In the genomic region with DNA sequence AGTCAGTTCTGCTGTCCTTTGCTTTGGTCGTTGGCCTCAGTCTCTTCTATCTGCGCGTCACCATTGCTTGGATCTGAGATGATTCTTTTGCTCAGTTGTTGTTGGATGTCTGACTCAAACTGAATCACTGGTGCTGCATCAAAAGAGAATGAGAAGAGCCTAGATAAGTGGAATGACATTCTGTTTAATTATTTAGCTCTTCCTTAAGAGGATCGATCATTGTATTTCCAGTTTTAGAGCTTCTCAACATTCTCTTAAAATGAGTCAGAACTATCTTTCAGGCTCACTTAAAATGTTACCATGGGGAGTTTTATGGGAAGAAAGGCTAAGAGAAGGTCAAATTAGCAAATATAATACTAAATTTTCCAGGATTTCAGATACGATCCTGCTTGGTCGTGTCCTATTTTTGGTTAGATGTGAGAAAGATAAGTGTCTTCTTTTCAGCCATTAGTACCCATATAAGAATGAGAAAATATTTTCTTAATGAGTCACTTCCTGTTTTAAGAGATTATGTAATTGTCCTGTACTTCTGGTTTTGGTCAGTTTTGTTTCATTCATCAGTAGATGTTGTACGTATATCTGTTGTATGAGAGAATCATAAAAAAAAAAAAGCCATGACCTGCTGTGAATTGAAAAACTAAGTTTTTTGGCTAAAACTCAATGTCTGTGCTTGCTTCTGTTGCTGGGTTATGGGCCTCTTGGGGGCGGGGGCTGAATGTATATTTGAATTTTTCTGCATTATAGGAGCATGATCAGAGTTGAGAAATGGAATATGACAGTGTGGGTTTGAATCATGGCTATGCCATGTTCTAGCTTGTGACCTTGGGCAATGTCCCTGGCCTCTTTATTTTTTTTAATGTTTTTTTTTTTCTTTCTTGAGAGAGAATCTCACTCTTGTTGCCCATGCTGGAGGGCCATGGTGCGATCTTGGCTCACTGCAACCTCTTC, we compare ENCODE assay signal across 8 cellular contexts. TPM values are rescaled to one million over a fixed set of nuclear protein-coding genes. Genes with fewer than 3 reads are reported as not detected.
DNase-seq lines count a peak whose midpoint lies in the region; ATAC-seq lines count a peak whose summit lies in the region.

No MANE protein-coding gene starts in this region.

- H3K4me3 Mint-ChIP-seq in CD8-positive, alpha-beta memory T cell: peak overlapping the region in 4 of 7 donors; percentile 4 to 54 (median 32)
- H3K4me3 Mint-ChIP-seq in activated CD8-positive, alpha-beta T cell treated with anti-CD3 and anti-CD28 coated beads, Interleukin-2, amount 10 ng/mL, durations not matched to agents 7 days and 5 days: no peak overlapping the region

- intact Hi-C loops in right cardiac atrium (cut with DNase I): loop anchor here in 2 of 4 donors (5.0 to 10.0 kb wide), 3 partner anchors 34 to 217 kb away; partner anchors contain the start of genes CFLAR (in 1 of the 2), HYCC2 (in 1 of the 2) and NDUFB3 (in 1 of the 2)

- H3K9me3 ChIP-seq in CD8-positive, alpha-beta memory T cell (ENCODE audit: low read length): no peaks in the 10 kb centered on the region
- no peaks in the 10 kb centered on the region for H3K9me3 ChIP-seq in right cardiac atrium (ENCODE audit: control insufficient read depth, low read length)

- H3K4me1 Mint-ChIP-seq in CD8-positive, alpha-beta memory T cell: peaks cover 38 to 60% (median 53%) of the 10 kb centered on the region in 3 donors
- peaks cover 20% of the 10 kb centered on the region for H3K4me1 Mint-ChIP-seq in activated CD8-positive, alpha-beta T cell treated with anti-CD3 and anti-CD28 coated beads, Interleukin-2, amount 10 ng/mL, durations not matched to agents 7 days and 5 days (ENCODE audit: low read depth)

- no peak overlapping the region for H3K4me3 ChIP-seq in CD8-positive, alpha-beta memory T cell (ENCODE audit: low read length)
- H3K4me3 ChIP-seq in right cardiac atrium (ENCODE audit: low read length): no peak overlapping the region

- 52% methylated on average over 9 of the region's 9 CpGs for WGBS in right cardiac atrium

- no peaks in the 10 kb centered on the region for H3K27me3 Mint-ChIP-seq in CD8-positive, alpha-beta memory T cell
- H3K27me3 Mint-ChIP-seq in activated CD8-positive, alpha-beta T cell treated with anti-CD3 and anti-CD28 coated beads, Interleukin-2, amount 10 ng/mL, durations not matched to agents 7 days and 5 days (ENCODE audit: low read depth): no peaks in the 10 kb centered on the region

- peak overlapping the region; percentile 76 to 96 (median 90) for H3K27ac Mint-ChIP-seq in CD8-positive, alpha-beta memory T cell
- peak overlapping the region; percentile 43 for H3K27ac Mint-ChIP-seq in activated CD8-positive, alpha-beta T cell treated with anti-CD3 and anti-CD28 coated beads, Interleukin-2, amount 10 ng/mL, durations not matched to agents 7 days and 5 days

- H3K36me3 ChIP-seq in CD8-positive, alpha-beta memory T cell (ENCODE audit: insufficient read depth, low read length): peaks cover 26% of the 10 kb centered on the region

- POLR2A ChIA-PET in CD8-positive, alpha-beta memory T cell (lab: Charles Lee): no interaction called here
- POLR2A ChIA-PET in activated CD8-positive, alpha-beta T cell treated with anti-CD3 and anti-CD28 coated beads, Interleukin-2, amount 10 ng/mL, durations not matched to agents 7 days and 5 days (lab: Charles Lee): interaction anchor here (1.2 kb wide), 1 partner anchor 34 kb away, joined by 5 read pairs; no protein-coding TSS in a partner anchor

- H3K4me1 ChIP-seq in CD8-positive, alpha-beta memory T cell (ENCODE audit: insufficient read depth, low read length): peaks cover 12% of the 10 kb centered on the region
- H3K4me1 ChIP-seq in right cardiac atrium (ENCODE audit: control insufficient read depth, insufficient read depth, low read length): peaks cover 13% of the 10 kb centered on the region

- CTCF ChIA-PET in CD8-positive, alpha-beta memory T cell (lab: Charles Lee): interaction anchor here (0.6 to 3.5 kb wide), 4 partner anchors 21 to 81 kb away, joined by 3 to 13 read pairs (median 5); no protein-coding TSS in a partner anchor
- CTCF ChIA-PET in activated CD8-positive, alpha-beta T cell treated with anti-CD3 and anti-CD28 coated beads, Interleukin-2, amount 10 ng/mL, durations not matched to agents 7 days and 5 days (lab: Charles Lee): interaction anchor here (1.2 to 1.7 kb wide), 2 partner anchors 25 to 82 kb away, joined by 4 to 7 read pairs; no protein-coding TSS in a partner anchor

- H3K27me3 ChIP-seq in CD8-positive, alpha-beta memory T cell (ENCODE audit: insufficient read depth, low read length, poor library complexity, severe bottlenecking): no peaks in the 10 kb centered on the region
- no peaks in the 10 kb centered on the region for H3K27me3 ChIP-seq in right cardiac atrium (ENCODE audit: control insufficient read depth, insufficient read depth)

- DNase-seq in CD8-positive, alpha-beta memory T cell: no peak
- peak; percentile 99 for DNase-seq in HS-5 (ENCODE audit: low read depth)
- no peak for DNase-seq in activated CD8-positive, alpha-beta T cell treated with anti-CD3 and anti-CD28 coated beads, Interleukin-2, amount 10 ng/mL, durations not matched to agents 7 days and 5 days
- no peak for DNase-seq in right cardiac atrium
- DNase-seq in cerebellar nuclear complex (lab: John Stamatoyannopoulos, UW): no peak
- DNase-seq in NCI-H2227 treated with DMSO at 0.1 percent for 48 hours (lab: John Stamatoyannopoulos, UW): no peak

- no peaks in the 10 kb centered on the region for H3K9me3 Mint-ChIP-seq in CD8-positive, alpha-beta memory T cell
- no peaks in the 10 kb centered on the region for H3K9me3 Mint-ChIP-seq in activated CD8-positive, alpha-beta T cell treated with anti-CD3 and anti-CD28 coated beads, Interleukin-2, amount 10 ng/mL, durations not matched to agents 7 days and 5 days (ENCODE audit: insufficient read depth)

- H3K36me3 Mint-ChIP-seq in CD8-positive, alpha-beta memory T cell: peaks cover 4 to 82% (median 30%) of the 10 kb centered on the region in 3 donors
- H3K36me3 Mint-ChIP-seq in activated CD8-positive, alpha-beta T cell treated with anti-CD3 and anti-CD28 coated beads, Interleukin-2, amount 10 ng/mL, durations not matched to agents 7 days and 5 days (ENCODE audit: low read depth): peaks cover 67% of the 10 kb centered on the region

- ATAC-seq in GM21360 (IDR thresholded peaks at IDR 0.05; ENCODE audit: unreplicated experiment) (peak; percentile 83), right cardiac atrium (peak; percentile 28 to 52)
- ATAC-seq in activated CD8-positive, alpha-beta T cell treated with anti-CD3 and anti-CD28 coated beads, Interleukin-2, amount 10 ng/mL, durations not matched to agents 7 days and 5 days: no peak

- H3K27ac ChIP-seq in CD8-positive, alpha-beta memory T cell (ENCODE audit: low read depth, low read length): peak overlapping the region; percentile 38
- H3K27ac ChIP-seq in right cardiac atrium (ENCODE audit: low read length): peak overlapping the region; percentile 93
- H3K27ac ChIP-seq in temporal lobe (ENCODE audit: low read depth, low read length): peak overlapping the region; percentile 22

RNA-seq across cellular contexts. Expression of gene CASP10, which starts 31.5 kb away (rescaled TPM):
- total RNA-seq in CD8-positive, alpha-beta memory T cell: 1 to 10 TPM; 6.7 to 7.3 TPM
- polyA plus RNA-seq in CD8-positive, alpha-beta memory T cell: 8.1 TPM
- total RNA-seq in activated CD8-positive, alpha-beta T cell treated with anti-CD3 and anti-CD28 coated beads, Interleukin-2, amount 10 ng/mL, durations not matched to agents 7 days and 5 days: 10 to 100 TPM; 40.7 to 42.8 TPM
- total RNA-seq in right cardiac atrium (1 to 10 TPM; 5.3 to 6.8 (median 5.8) TPM), temporal lobe (2.0 TPM)
- polyA plus RNA-seq in right cardiac atrium: 3.6 TPM

RNA-seq across cellular contexts. Expression of gene CFLAR, which starts 35.4 kb away (rescaled TPM):
- total RNA-seq in CD8-positive, alpha-beta memory T cell: 100 to 1,000 TPM; 291 to 303 TPM
- 172 TPM for polyA plus RNA-seq in CD8-positive, alpha-beta memory T cell
- total RNA-seq in activated CD8-positive, alpha-beta T cell treated with anti-CD3 and anti-CD28 coated beads, Interleukin-2, amount 10 ng/mL, durations not matched to agents 7 days and 5 days: 10 to 100 TPM; 90.4 to 95.0 TPM
- total RNA-seq in right cardiac atrium: 100 to 1,000 TPM; 232 to 310 (median 267) TPM
- 134 TPM for polyA plus RNA-seq in right cardiac atrium
- total RNA-seq in temporal lobe: 26.6 TPM

Comparison
In these comparisons a context has a peak if more than half of its experiments do, and no peak if none do; other contexts are left out.
1. H3K27ac ChIP-seq: peak in every context shown above with its lines; median percentile 93 in right cardiac atrium; 38 in CD8-positive, alpha-beta memory T cell; 22 in temporal lobe.
2. RNA of gene CASP10, which starts 31.5 kb away (total RNA-seq): 40.7 to 42.8 TPM in activated CD8-positive, alpha-beta T cell treated with anti-CD3 and anti-CD28 coated beads, Interleukin-2, amount 10 ng/mL, durations not matched to agents 7 days and 5 days; 6.7 to 7.3 TPM in CD8-positive, alpha-beta memory T cell, 5.3 to 6.8 TPM in right cardiac atrium and 2.0 TPM in temporal lobe (single experiment); every median in the first group is over 4 times any median in the second.